ENCODE assay signal across 9 cellular contexts in genomic region chr1:226674892-226675719, GRCh38.
A peak's percentile ranks its signal among the peaks of the same experiment; 100 is the strongest.
DNase-seq lines count a peak whose midpoint lies in the region; ATAC-seq, FAIRE-seq and TF ChIP-seq lines count a peak whose summit lies in the region.
"Had no signal": no experiment of that assay in that cellular context is flagged by ENCODE, and none has a peak within 500 bp of the region (broad histone marks: within the 10 kb centered on the region; RNA-seq: fewer than 3 reads in every experiment).

No MANE protein-coding gene starts in this region.

- no peaks in the 10 kb centered on the region for H3K36me3 ChIP-seq in ascending aorta
- no peaks in the 10 kb centered on the region for H3K36me3 ChIP-seq in muscle layer of duodenum (ENCODE audit: control insufficient read depth in 1 of 2, insufficient read depth in 2 of 2, low read length in 2 of 2)
- no peaks in the 10 kb centered on the region for H3K36me3 ChIP-seq in upper lobe of right lung

- H3K27ac ChIP-seq in ascending aorta (peak overlapping the region; percentile 85 to 91), muscle layer of duodenum (ENCODE audit: low read length) (peak overlapping the region; percentile 95), upper lobe of right lung (peak overlapping the region; percentile 85)

- no peak for FAIRE-seq in H54 (lab: Jason Lieb, UNC)

- ATAC-seq in GM18868 (IDR thresholded peaks at IDR 0.05; ENCODE audit: unreplicated experiment) (peak; percentile 67), HG02970 (IDR thresholded peaks at IDR 0.05; ENCODE audit: low FRiP score, unreplicated experiment) (peak; percentile 74), upper lobe of right lung (peak; percentile 80)
- ATAC-seq: Panc1 had no signal

- intact Hi-C loops in ascending aorta (cut with DNase I) (loop anchor here (5.0 kb wide), 1 partner anchor 38 kb away; no protein-coding TSS in a partner anchor), upper lobe of right lung (cut with DNase I) (no loop called here)

- H3K9me3 ChIP-seq in ascending aorta: no peaks in the 10 kb centered on the region
- H3K9me3 ChIP-seq in muscle layer of duodenum (ENCODE audit: control insufficient read depth in 1 of 2, low read length in 2 of 2): no peaks in the 10 kb centered on the region
- no peaks in the 10 kb centered on the region for H3K9me3 ChIP-seq in upper lobe of right lung

- TF ChIP-seq CTCF in ascending aorta (IDR thresholded peaks at IDR 0.05): no peak
- no peak for TF ChIP-seq CTCF in upper lobe of right lung (IDR thresholded peaks at IDR 0.05)

- DNase-seq in SKM-1 treated with dmso at 0.1 percent for 144 hours (lab: John Stamatoyannopoulos, UW; ENCODE audit: unreplicated experiment) (peak; percentile 100), ascending aorta (ENCODE audit: low spot score in 2 of 2) (no peak), upper lobe of right lung (no peak), H54 (ENCODE audit: insufficient read length, low spot score) (no peak), EL (no peak)

- no peak for TF ChIP-seq POLR2A in H54 (IDR thresholded peaks at IDR 0.05; ENCODE audit: low read depth, low read length)

- H3K27me3 ChIP-seq in ascending aorta: no peaks in the 10 kb centered on the region
- H3K27me3 ChIP-seq in muscle layer of duodenum (ENCODE audit: low read depth, low read length): no peaks in the 10 kb centered on the region
- H3K27me3 ChIP-seq in upper lobe of right lung: no peaks in the 10 kb centered on the region

- H3K4me1 ChIP-seq in ascending aorta (peaks cover 13 to 32% of the 10 kb centered on the region in 2 donors), muscle layer of duodenum (ENCODE audit: control insufficient read depth in 1 of 2, insufficient read depth in 2 of 2, low read length in 2 of 2) (peaks cover 28 to 65% of the 10 kb centered on the region in 2 donors), upper lobe of right lung (peaks cover 60% of the 10 kb centered on the region)

- H3K4me3 ChIP-seq in ascending aorta (no peak overlapping the region), muscle layer of duodenum (ENCODE audit: low read depth in 1 of 2, low read length in 2 of 2) (peak overlapping the region in 1 of 2 donors; percentile 31), upper lobe of right lung (no peak overlapping the region)
